28 cellular contexts compared by ENCODE assay signal in genomic region chr11:106271686-106272085, GRCh38.
DNase-seq lines count a peak whose midpoint lies in the region; ATAC-seq and TF ChIP-seq lines count a peak whose summit lies in the region.
"Had no signal": no experiment of that assay in that cellular context is flagged by ENCODE, and none has a peak within 500 bp of the region (broad histone marks: within the 10 kb centered on the region; RNA-seq: fewer than 3 reads in every experiment).

No MANE protein-coding gene starts in this region.

- H3K36me3 ChIP-seq in endodermal cell (ENCODE audit: control insufficient read depth, insufficient read depth, low read length): no peaks in the 10 kb centered on the region
- H3K36me3 ChIP-seq: cardiac muscle cell, left ventricle myocardium inferior, thoracic aorta had no signal

- H3K4me3 Mint-ChIP-seq in endodermal cell: no peak overlapping the region
- no peak overlapping the region for H3K4me3 Mint-ChIP-seq in activated T-helper 17 cell treated with anti-CD3 and anti-CD28 coated beads, Interleukin-2, amount 50 U/mL, for 72 hours
- H3K4me3 Mint-ChIP-seq: activated naive CD4-positive, alpha-beta T cell treated with anti-CD3 and anti-CD28 coated beads, Interleukin-2, amount 10 ng/mL, durations not matched to agents 7 days and 5 days; activated T-cell treated with anti-CD3 and anti-CD28 coated beads, Interleukin-2, amount 50 U/mL, for 72 hours; CD8-positive, alpha-beta memory T cell; dendritic cell treated with granulocyte-macrophage colony-stimulating factor and Interleukin-4, amounts not matched to agents 40 ng/mL and 50 ng/mL, for 4 days; naive thymus-derived CD4-positive, alpha-beta T cell; stimulated activated naive CD8-positive, alpha-beta T cell treated with anti-CD3 and anti-CD28 coated beads, Interleukin-15, Interleukin-2, amounts not matched to agents 100 ng/mL and 50 ng/mL, for 24 hours had no signal

- no peaks in the 10 kb centered on the region for H3K27me3 Mint-ChIP-seq in endodermal cell (ENCODE audit: insufficient read depth)
- peaks cover 3% of the 10 kb centered on the region for H3K27me3 Mint-ChIP-seq in activated T-helper 17 cell treated with anti-CD3 and anti-CD28 coated beads, Interleukin-2, amount 50 U/mL, for 72 hours
- H3K27me3 Mint-ChIP-seq: activated naive CD4-positive, alpha-beta T cell treated with anti-CD3 and anti-CD28 coated beads, Interleukin-2, amount 10 ng/mL, durations not matched to agents 7 days and 5 days; CD8-positive, alpha-beta memory T cell; dendritic cell treated with granulocyte-macrophage colony-stimulating factor and Interleukin-4, amounts not matched to agents 40 ng/mL and 50 ng/mL, for 4 days; stimulated activated naive CD8-positive, alpha-beta T cell treated with anti-CD3 and anti-CD28 coated beads, Interleukin-15, Interleukin-2, amounts not matched to agents 100 ng/mL and 50 ng/mL, for 24 hours had no signal

- TF ChIP-seq CTCF in endodermal cell (conservative IDR thresholded peaks at IDR 0.05): peak; percentile 26

- no peak overlapping the region for H3K9ac ChIP-seq in endodermal cell (ENCODE audit: extremely low read depth, low read length, poor library complexity, severe bottlenecking)

- H3K9me3 ChIP-seq in endodermal cell (ENCODE audit: control insufficient read depth, low read length): peaks cover 11% of the 10 kb centered on the region
- H3K9me3 ChIP-seq: thoracic aorta had no signal

- WGBS in endodermal cell (ENCODE audit: insufficient coverage in 1 of 2, insufficient read length in 1 of 2), 2 experiments: 93 to 100% methylated on average over 2 of the region's 2 CpGs

- H3K27me3 ChIP-seq in endodermal cell (ENCODE audit: control insufficient read depth, insufficient read depth, low read length, poor library complexity, severe bottlenecking): no peaks in the 10 kb centered on the region
- H3K27me3 ChIP-seq: cardiac muscle cell had no signal

- H3K4me3 ChIP-seq in endodermal cell (ENCODE audit: low read length): no peak overlapping the region
- H3K4me3 ChIP-seq: cardiac muscle cell, left ventricle myocardium inferior, skin epidermis, thoracic aorta had no signal

- no peak overlapping the region for H3K27ac ChIP-seq in endodermal cell (ENCODE audit: low read depth, low read length)
- H3K27ac ChIP-seq: cardiac muscle cell, left ventricle myocardium inferior, skin epidermis, thoracic aorta had no signal

- H3K4me1 ChIP-seq in endodermal cell (ENCODE audit: control insufficient read depth, insufficient read depth, low read length): no peaks in the 10 kb centered on the region
- H3K4me1 ChIP-seq: left ventricle myocardium inferior had no signal

- DNase-seq in NCI-H2171 treated with DMSO at 0.1 percent for 48 hours (lab: John Stamatoyannopoulos, UW) (peak; percentile 2), NCI-H2171 (lab: John Stamatoyannopoulos, UW) (no peak), NCI-H226 (peak; percentile 66), endodermal cell (no peak), LoVo (ENCODE audit: low spot score) (no peak), CD1c-positive myeloid dendritic cell (ENCODE audit: extremely low spot score) (no peak)
- DNase-seq in stimulated activated CD4-positive, alpha-beta T cell treated with anti-CD3 and anti-CD28 coated beads, Interleukin-4, amount 100 ng/mL, for 4 hours: no peak
- DNase-seq: activated CD4-positive, alpha-beta T cell treated with anti-CD3 and anti-CD28 coated beads, Interleukin-2, amount 50 U/mL, for 4 hours; activated naive CD4-positive, alpha-beta T cell treated with anti-CD3 and anti-CD28 coated beads, Interleukin-2, amount 10 ng/mL, durations not matched to agents 7 days and 5 days; activated T-cell treated with anti-CD3 and anti-CD28 coated beads, Interleukin-2, amount 50 U/mL, for 72 hours; AML-193; amygdala; CD8-positive, alpha-beta memory T cell; DMS153; KG1; left ventricle myocardium inferior; naive thymus-derived CD4-positive, alpha-beta T cell; NCI-H1436; NCI-H510A; nucleus accumbens; SHP77 treated with DMSO at 0.1 percent for 48 hours had no signal

- H3K4me1 Mint-ChIP-seq in endodermal cell: peaks cover 3% of the 10 kb centered on the region
- no peaks in the 10 kb centered on the region for H3K4me1 Mint-ChIP-seq in activated T-helper 17 cell treated with anti-CD3 and anti-CD28 coated beads, Interleukin-2, amount 50 U/mL, for 72 hours
- H3K4me1 Mint-ChIP-seq: activated naive CD4-positive, alpha-beta T cell treated with anti-CD3 and anti-CD28 coated beads, Interleukin-2, amount 10 ng/mL, durations not matched to agents 7 days and 5 days; CD8-positive, alpha-beta memory T cell; naive thymus-derived CD4-positive, alpha-beta T cell had no signal

- ATAC-seq in activated T-helper 17 cell treated with anti-CD3 and anti-CD28 coated beads, Interleukin-2, amount 50 U/mL, for 72 hours (replicated peaks): no peak
- ATAC-seq: activated T-cell treated with anti-CD3 and anti-CD28 coated beads, Interleukin-2, amount 50 U/mL, for 72 hours; naive thymus-derived CD4-positive, alpha-beta T cell; Panc1 had no signal

- H3K27ac Mint-ChIP-seq in endodermal cell: no peak overlapping the region
- H3K27ac Mint-ChIP-seq in activated T-helper 17 cell treated with anti-CD3 and anti-CD28 coated beads, Interleukin-2, amount 50 U/mL, for 72 hours: no peak overlapping the region
- H3K27ac Mint-ChIP-seq: activated naive CD4-positive, alpha-beta T cell treated with anti-CD3 and anti-CD28 coated beads, Interleukin-2, amount 10 ng/mL, durations not matched to agents 7 days and 5 days; activated T-cell treated with anti-CD3 and anti-CD28 coated beads, Interleukin-2, amount 50 U/mL, for 72 hours; CD8-positive, alpha-beta memory T cell; dendritic cell treated with granulocyte-macrophage colony-stimulating factor and Interleukin-4, amounts not matched to agents 40 ng/mL and 50 ng/mL, for 4 days; naive thymus-derived CD4-positive, alpha-beta T cell; stimulated activated naive CD8-positive, alpha-beta T cell treated with anti-CD3 and anti-CD28 coated beads, Interleukin-15, Interleukin-2, amounts not matched to agents 100 ng/mL and 50 ng/mL, for 24 hours had no signal

- peaks cover 14% of the 10 kb centered on the region for H3K9me3 Mint-ChIP-seq in endodermal cell
- H3K9me3 Mint-ChIP-seq in activated T-helper 17 cell treated with anti-CD3 and anti-CD28 coated beads, Interleukin-2, amount 50 U/mL, for 72 hours: peaks cover 4% of the 10 kb centered on the region

- no peaks in the 10 kb centered on the region for H3K36me3 Mint-ChIP-seq in endodermal cell (ENCODE audit: low read depth)
- no peaks in the 10 kb centered on the region for H3K36me3 Mint-ChIP-seq in activated T-helper 17 cell treated with anti-CD3 and anti-CD28 coated beads, Interleukin-2, amount 50 U/mL, for 72 hours (ENCODE audit: low read depth)
- H3K36me3 Mint-ChIP-seq: activated naive CD4-positive, alpha-beta T cell treated with anti-CD3 and anti-CD28 coated beads, Interleukin-2, amount 10 ng/mL, durations not matched to agents 7 days and 5 days; CD8-positive, alpha-beta memory T cell had no signal

Comparison
In these comparisons a context has a peak if more than half of its experiments do, and no peak if none do; other contexts are left out.
1. DNase-seq: peak in NCI-H2171 treated with DMSO at 0.1 percent for 48 hours (single experiment) and NCI-H226 (single experiment); none in NCI-H2171 (single experiment), endodermal cell (single experiment), LoVo (single experiment), CD1c-positive myeloid dendritic cell (single experiment) and stimulated activated CD4-positive, alpha-beta T cell treated with anti-CD3 and anti-CD28 coated beads, Interleukin-4, amount 100 ng/mL, for 4 hours (0 of 2).